In the genomic region with DNA sequence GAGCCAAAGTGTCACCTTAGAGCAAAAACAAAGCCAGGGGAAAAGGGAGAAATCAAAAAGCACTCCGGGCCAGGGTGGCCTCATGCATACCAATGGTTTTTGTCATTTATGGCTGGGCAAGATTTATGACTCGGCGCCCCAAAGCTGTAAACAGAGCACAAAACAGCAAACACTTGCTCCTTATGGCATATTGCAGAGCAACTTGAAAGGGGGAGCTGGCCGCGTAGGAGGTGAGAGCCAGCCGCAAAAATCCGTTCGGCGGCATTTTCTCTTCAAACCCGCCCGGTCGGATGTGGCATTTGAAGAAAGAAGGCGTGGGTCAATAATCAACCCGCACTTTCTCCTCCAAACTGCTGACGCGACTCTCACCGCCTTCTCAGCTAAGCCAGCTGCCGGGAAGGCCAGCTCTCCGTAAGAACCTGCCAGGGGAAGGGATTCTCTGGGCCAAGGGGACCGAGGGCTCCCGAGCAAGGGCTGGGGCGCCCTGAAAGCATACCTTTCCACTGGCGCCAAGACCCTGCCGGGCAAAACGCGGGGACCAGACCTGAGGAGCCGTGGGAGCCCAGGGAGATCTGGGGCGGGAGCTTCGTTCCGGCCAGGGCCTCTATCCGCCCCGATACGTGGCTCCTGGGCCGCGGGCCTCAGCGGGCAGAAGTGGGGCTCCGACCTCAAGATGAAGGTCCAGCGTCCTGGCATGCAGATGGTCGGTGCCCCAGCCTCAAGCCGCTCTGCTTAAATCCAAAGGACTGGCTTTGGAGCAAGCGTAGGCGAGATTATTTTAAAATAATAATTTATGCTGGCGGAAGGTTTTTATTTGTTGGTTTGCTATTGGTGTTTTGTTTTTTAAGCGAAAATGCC, we compare ENCODE assay signal across 7 cellular contexts. TPM values are rescaled to one million over a fixed set of nuclear protein-coding genes. Genes with fewer than 3 reads are reported as not detected.
A peak's percentile ranks its signal among the peaks of the same experiment; 100 is the strongest.
DNase-seq lines count a peak whose midpoint lies in the region; ATAC-seq and TF ChIP-seq lines count a peak whose summit lies in the region.
"Had no signal": no experiment of that assay in that cellular context is flagged by ENCODE, and none has a peak within 500 bp of the region (broad histone marks: within the 10 kb centered on the region; RNA-seq: fewer than 3 reads in every experiment).

No MANE protein-coding gene starts in this region.

- peak overlapping the region; percentile 95 for H3K27ac ChIP-seq in PC-9
- H3K27ac ChIP-seq in stomach = peak overlapping the region; percentile 65 to 99 (median 94)
- no peak overlapping the region for H3K27ac ChIP-seq in CD4-positive, alpha-beta T cell (ENCODE audit: low read depth, low read length)

- DNase-seq in PC-9 (peak; percentile 77 to 95), fibroblast of villous mesenchyme (ENCODE audit: low read depth) (peak; percentile 88), stomach (no peak), T-helper 17 cell (no peak), left lobe of liver (ENCODE audit: low spot score) (no peak)
- DNase-seq in CD4-positive, alpha-beta T cell = no peak
- DNase-seq: activated T-cell treated with anti-CD3 and anti-CD28 coated beads, Interleukin-2, amount 50 U/mL, for 24 hours had no signal

- H3K4me3 Mint-ChIP-seq in CD4-positive, alpha-beta T cell = no peak overlapping the region
- H3K4me3 Mint-ChIP-seq in T-helper 17 cell = no peak overlapping the region
- H3K4me3 Mint-ChIP-seq: activated T-cell treated with anti-CD3 and anti-CD28 coated beads, Interleukin-2, amount 50 U/mL, for 24 hours had no signal

- H3K9me3 ChIP-seq in PC-9 (ENCODE audit: insufficient read depth, low read depth) (no peaks in the 10 kb centered on the region), stomach (no peaks in the 10 kb centered on the region), T-helper 17 cell (ENCODE audit: control insufficient read depth, low read length, poor library complexity, severe bottlenecking) (no peaks in the 10 kb centered on the region)
- H3K9me3 ChIP-seq in CD4-positive, alpha-beta T cell (ENCODE audit: control insufficient read depth, low read length) = no peaks in the 10 kb centered on the region

- TF ChIP-seq CTCF in PC-9 (conservative IDR thresholded peaks at IDR 0.05) = 0 out of 2 replicates have a peak, but pooled peaks have one; percentile 10
- TF ChIP-seq CTCF in fibroblast of villous mesenchyme (IDR thresholded peaks at IDR 0.05; ENCODE audit: insufficient read depth, low read depth, low read length) = no peak
- no peak for TF ChIP-seq CTCF in stomach (IDR thresholded peaks at IDR 0.05)
- TF ChIP-seq CTCF in CD4-positive, alpha-beta T cell (IDR thresholded peaks at IDR 0.05) = no peak

- no peak overlapping the region for H3K27ac Mint-ChIP-seq in CD4-positive, alpha-beta T cell
- H3K27ac Mint-ChIP-seq in T-helper 17 cell = no peak overlapping the region
- H3K27ac Mint-ChIP-seq: activated T-cell treated with anti-CD3 and anti-CD28 coated beads, Interleukin-2, amount 50 U/mL, for 24 hours had no signal

- CTCF ChIA-PET in PC-9 (lab: Charles Lee) = interaction anchor here (0.7 to 1.7 kb wide), 2 partner anchors 68 to 451 kb away, joined by 4 to 9 read pairs; no protein-coding TSS in a partner anchor
- CTCF ChIA-PET in CD4-positive, alpha-beta T cell (lab: Charles Lee) = no interaction called here

- H2AFZ ChIP-seq in PC-9 = peak overlapping the region; percentile 70

- peaks cover 39% of the 10 kb centered on the region for H3K4me1 ChIP-seq in PC-9 (replicated peaks; ENCODE audit: insufficient read depth)
- H3K4me1 ChIP-seq in stomach = peaks cover 7 to 47% (median 30%) of the 10 kb centered on the region in 4 donors

- TF ChIP-seq EP300 in stomach (IDR thresholded peaks at IDR 0.05) = no peak

- no peak for ATAC-seq in CD4-positive, alpha-beta T cell (ENCODE audit: poor library complexity)
- ATAC-seq in T-helper 17 cell (no peak), left lobe of liver (no peak)

- WGBS in stomach, 5 donors = 22 to 36% (median 30%) methylated on average over 25 to 44 of the region's 44 CpGs

- H3K27me3 Mint-ChIP-seq in CD4-positive, alpha-beta T cell = peaks cover 36% of the 10 kb centered on the region
- H3K27me3 Mint-ChIP-seq in T-helper 17 cell = peaks cover 37% of the 10 kb centered on the region

- BruUV-seq in PC-9 (replicated peaks; lab: Mats Ljungman, UMichigan) = no TSS peak

- H3F3A ChIP-seq in PC-9 (ENCODE audit: insufficient read depth, low read depth) = peaks cover 75% of the 10 kb centered on the region

- no peaks in the 10 kb centered on the region for H3K36me3 Mint-ChIP-seq in CD4-positive, alpha-beta T cell (ENCODE audit: low read depth)
- H3K36me3 Mint-ChIP-seq in T-helper 17 cell (ENCODE audit: low read depth) = no peaks in the 10 kb centered on the region

- H3K4me2 ChIP-seq in PC-9 = peak overlapping the region; percentile 98

- H3K9me3 Mint-ChIP-seq in CD4-positive, alpha-beta T cell = no peaks in the 10 kb centered on the region
- H3K9me3 Mint-ChIP-seq: activated T-cell treated with anti-CD3 and anti-CD28 coated beads, Interleukin-2, amount 50 U/mL, for 24 hours had no signal

- intact Hi-C loops in PC-9 (cut with micrococcal nuclease; ENCODE audit: unreplicated experiment) (loop anchor here (1.0 to 10.0 kb wide), 4 partner anchors 33 to 629 kb away; a partner anchor contains a TSS), stomach (cut with DNase I; ENCODE audit: low total_unique reads) (no loop called here)
- intact Hi-C loops in CD4-positive, alpha-beta T cell (cut with DNase I, micrococcal nuclease) = no loop called here

- POLR2A ChIA-PET in PC-9 (lab: Charles Lee; ENCODE audit: unreplicated experiment) = interaction anchor here (0.6 to 1.2 kb wide), 4 partner anchors 18 to 252 kb away, joined by 3 read pairs; no protein-coding TSS in a partner anchor
- POLR2A ChIA-PET in CD4-positive, alpha-beta T cell (lab: Charles Lee) = no interaction called here

- H3K4me3 ChIP-seq in PC-9 (peak overlapping the region; percentile 90), fibroblast of villous mesenchyme (ENCODE audit: low read depth, low read length) (peak overlapping the region; percentile 18), stomach (peak overlapping the region; percentile 47 to 55 (median 53))

- TF ChIP-seq POLR2A in stomach (IDR thresholded peaks at IDR 0.05) = no peak

- H4K20me1 ChIP-seq in PC-9 (ENCODE audit: insufficient read depth) = no peaks in the 10 kb centered on the region

- H3K9me2 ChIP-seq in PC-9 (ENCODE audit: insufficient read depth) = no peaks in the 10 kb centered on the region

- no peaks in the 10 kb centered on the region for H3K4me1 Mint-ChIP-seq in CD4-positive, alpha-beta T cell (ENCODE audit: low read depth)
- no peaks in the 10 kb centered on the region for H3K4me1 Mint-ChIP-seq in T-helper 17 cell

- H3K36me3 ChIP-seq in PC-9 (ENCODE audit: low read depth) (peaks cover 37% of the 10 kb centered on the region), stomach (no peaks in the 10 kb centered on the region)

- H3K79me2 ChIP-seq in PC-9 (ENCODE audit: low read depth) = peaks cover 80% of the 10 kb centered on the region

- H3K27me3 ChIP-seq in PC-9 (ENCODE audit: insufficient read depth, low read depth) (no peaks in the 10 kb centered on the region), stomach (peaks cover 0 to 96% (median 44%) of the 10 kb centered on the region in 3 donors)
- H3K27me3 ChIP-seq in CD4-positive, alpha-beta T cell (ENCODE audit: control insufficient read depth, insufficient read depth, low read length) = peaks cover 5% of the 10 kb centered on the region

RNA-seq across cellular contexts. Expression of a gene that starts 12.9 kb away (rescaled TPM):
- total RNA-seq in PC-9 (2021) = 6.1 and 6.5 TPM in 2 replicates
- 0.64 and 0.86 TPM in 2 replicates for total RNA-seq in fibroblast of villous mesenchyme
- 1 to 10 TPM in 3 of 5 donors, under 1 TPM in 1, not detected in 1; 0.89 to 2.3 (median 1.1) TPM for total RNA-seq in stomach
- 1 to 10 TPM; 1.1 to 3.7 (median 1.2) TPM for polyA plus RNA-seq in stomach
- total RNA-seq in CD4-positive, alpha-beta T cell = not detected
- not detected for total RNA-seq in T-helper 17 cell
- total RNA-seq in left lobe of liver = 0.15 TPM

RNA-seq across cellular contexts. Expression of a gene that starts 15.2 kb away (rescaled TPM):
- total RNA-seq in PC-9 (2021) = not detected in 2 replicates
- 0.97 and 1.3 TPM in 2 replicates for total RNA-seq in fibroblast of villous mesenchyme
- total RNA-seq in stomach = 1 to 10 TPM in 3 of 5 donors, under 1 TPM in 2; 0.55 to 5.8 (median 2.2) TPM
- polyA plus RNA-seq in stomach = 10 to 100 TPM in 1 of 3 donors, 1 to 10 TPM in 2; 4.4 to 17.0 (median 5.9) TPM
- total RNA-seq in CD4-positive, alpha-beta T cell = not detected
- under 1 TPM in 1 of 2 donors, not detected in 1; 0.26 TPM for total RNA-seq in T-helper 17 cell
- 0.43 TPM for total RNA-seq in left lobe of liver

RNA-seq across cellular contexts. Expression of a gene that starts 19.6 kb away (rescaled TPM):
- total RNA-seq in PC-9 (2021) = 2.0 and 2.2 TPM in 2 replicates
- 0.32 and 0.43 TPM in 2 replicates for total RNA-seq in fibroblast of villous mesenchyme
- total RNA-seq in stomach = under 1 TPM in 1 of 5 donors, not detected in 4; 0.55 TPM
- polyA plus RNA-seq in stomach = 1 to 10 TPM in 1 of 3 donors, under 1 TPM in 1, not detected in 1; 0.31 to 1.1 TPM
- under 1 TPM; 0.14 to 0.22 TPM for total RNA-seq in CD4-positive, alpha-beta T cell
- total RNA-seq in T-helper 17 cell = under 1 TPM; 0.60 to 0.72 TPM
- total RNA-seq in left lobe of liver = 0.08 TPM

RNA-seq across cellular contexts. Expression of a gene that starts 28.1 kb away (rescaled TPM):
- 0.63 and 1.0 TPM in 2 replicates for total RNA-seq in PC-9 (2021)
- total RNA-seq in fibroblast of villous mesenchyme = 7.4 and 10.8 TPM in 2 replicates
- 10 to 100 TPM in 3 of 5 donors, 1 to 10 TPM in 2; 2.9 to 53.1 (median 18.2) TPM for total RNA-seq in stomach
- polyA plus RNA-seq in stomach = 10 to 100 TPM in 1 of 3 donors, 1 to 10 TPM in 2; 7.5 to 12.8 (median 7.8) TPM
- not detected for total RNA-seq in CD4-positive, alpha-beta T cell
- under 1 TPM in 1 of 2 donors, not detected in 1; 0.26 TPM for total RNA-seq in T-helper 17 cell
- total RNA-seq in left lobe of liver = 0.50 TPM

RNA-seq across cellular contexts. Expression of a gene that starts 32.2 kb away (rescaled TPM):
- 0.65 and 1.2 TPM in 2 replicates for total RNA-seq in PC-9 (2021)
- total RNA-seq in fibroblast of villous mesenchyme = 10.6 and 11.2 TPM in 2 replicates
- 10 to 100 TPM in 1 of 5 donors, 1 to 10 TPM in 1, not detected in 3; 3.7 to 12.7 TPM for total RNA-seq in stomach
- under 1 TPM in 1 of 3 donors, not detected in 2; 0.81 TPM for polyA plus RNA-seq in stomach
- total RNA-seq in CD4-positive, alpha-beta T cell = not detected
- not detected for total RNA-seq in T-helper 17 cell
- not detected for total RNA-seq in left lobe of liver

Comparison
In these comparisons a context has a peak if more than half of its experiments do, and no peak if none do; other contexts are left out.
1. DNase-seq: peak in PC-9 (2 of 2) and fibroblast of villous mesenchyme (single experiment); none in stomach (single experiment), CD4-positive, alpha-beta T cell (0 of 10), T-helper 17 cell (0 of 3) and left lobe of liver (single experiment).
2. H3K4me3 ChIP-seq: peak in every context shown above with its lines; median percentile 90 in PC-9; 53 in stomach; 18 in fibroblast of villous mesenchyme.